8 cellular contexts compared by ENCODE assay signal in the genomic region with DNA sequence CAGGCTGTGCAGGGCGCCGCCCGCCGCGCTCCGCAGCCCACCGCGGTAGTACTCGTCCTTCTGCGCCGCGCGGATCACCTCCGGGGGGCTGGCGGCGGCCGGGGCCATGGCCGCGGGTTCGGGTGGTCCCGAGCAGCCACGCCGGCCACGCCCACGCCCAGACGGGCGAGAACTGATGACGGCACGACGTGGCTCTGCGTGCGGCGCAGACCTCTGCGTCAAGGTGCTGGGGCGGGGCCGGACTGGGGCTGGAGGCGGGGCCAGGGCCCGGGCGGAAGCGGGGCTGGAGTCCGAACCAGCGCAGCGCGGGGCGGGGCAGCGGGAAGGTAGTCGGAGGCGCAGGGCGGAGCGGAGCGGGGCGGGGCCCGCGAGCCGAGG. TPM values are rescaled to one million over a fixed set of nuclear protein-coding genes. Genes with fewer than 3 reads are reported as not detected.
A peak's percentile ranks its signal among the peaks of the same experiment; 100 is the strongest.
DNase-seq lines count a peak whose midpoint lies in the region; ATAC-seq and TF ChIP-seq lines count a peak whose summit lies in the region.

A gene (minus strand): TSS at position 170 of the 378 bp plus-strand sequence. CDS start 62 bp downstream, at position 108.

- peak; percentile 85 for DNase-seq in GM04504 (ENCODE audit: low read depth)
- DNase-seq in HFFc6: peak; percentile 93
- DNase-seq in NAMALWA (ENCODE audit: low spot score): peak; percentile 98
- DNase-seq in SK-N-MC (ENCODE audit: low read depth, low spot score): peak; percentile 37
- DNase-seq in activated naive CD4-positive, alpha-beta T cell treated with anti-CD3 and anti-CD28 coated beads, Interleukin-2, amount 10 ng/mL, durations not matched to agents 7 days and 5 days: peak; percentile 99

- H3K36me3 Mint-ChIP-seq in HFFc6 (ENCODE audit: low read depth): no peaks in the 10 kb centered on the region; the same call in 1 of the 2 replicates
- H3K36me3 Mint-ChIP-seq in activated naive CD4-positive, alpha-beta T cell treated with anti-CD3 and anti-CD28 coated beads, Interleukin-2, amount 10 ng/mL, durations not matched to agents 7 days and 5 days: peaks cover 7% of the 10 kb centered on the region

- peaks cover 0 to 32% (median 24%) of the 10 kb centered on the region in 3 donors for H3K4me1 ChIP-seq in gastroesophageal sphincter
- peaks cover 26 to 36% of the 10 kb centered on the region in 2 experiments for H3K4me1 ChIP-seq in neutrophil (ENCODE audit: control insufficient read depth in 1 of 2, insufficient read depth in 1 of 2, low read depth in 1 of 2, low read length in 1 of 2)

- H3K36me3 ChIP-seq in SK-N-MC (ENCODE audit: insufficient read depth, low read length) (no peaks in the 10 kb centered on the region; the same call in 1 of the 2 replicates), gastroesophageal sphincter (peaks cover 0 to 28% of the 10 kb centered on the region in 2 donors), neutrophil (no peaks in the 10 kb centered on the region)

- peaks cover 3% of the 10 kb centered on the region for H3K27me3 Mint-ChIP-seq in HFFc6 (ENCODE audit: insufficient read depth)
- H3K27me3 Mint-ChIP-seq in activated naive CD4-positive, alpha-beta T cell treated with anti-CD3 and anti-CD28 coated beads, Interleukin-2, amount 10 ng/mL, durations not matched to agents 7 days and 5 days: no peaks in the 10 kb centered on the region

- TF ChIP-seq EP300 in gastroesophageal sphincter (IDR thresholded peaks at IDR 0.05): no peak

- peak; percentile 55 to 60 for TF ChIP-seq POLR2A in gastroesophageal sphincter (IDR thresholded peaks at IDR 0.05)

- no peaks in the 10 kb centered on the region for H3K9me3 ChIP-seq in SK-N-MC (ENCODE audit: low read depth, low read length)
- no peaks in the 10 kb centered on the region for H3K9me3 ChIP-seq in gastroesophageal sphincter
- no peaks in the 10 kb centered on the region for H3K9me3 ChIP-seq in neutrophil

- peak within 1 kb of the TSS; percentile 64 for H3K27ac Mint-ChIP-seq in HFFc6
- H3K27ac Mint-ChIP-seq in activated naive CD4-positive, alpha-beta T cell treated with anti-CD3 and anti-CD28 coated beads, Interleukin-2, amount 10 ng/mL, durations not matched to agents 7 days and 5 days: peak within 1 kb of the TSS; percentile 90

- peak within 1 kb of the TSS; percentile 96 for H3K4me3 ChIP-seq in SK-N-MC
- H3K4me3 ChIP-seq in gastroesophageal sphincter: peak within 1 kb of the TSS; percentile 41 to 91
- H3K4me3 ChIP-seq in neutrophil (ENCODE audit: low read depth in 1 of 2, low read length in 1 of 2): peak within 1 kb of the TSS; percentile 86 to 87

- H3K4me1 Mint-ChIP-seq in HFFc6 (ENCODE audit: low read depth): peaks cover 12% of the 10 kb centered on the region
- H3K4me1 Mint-ChIP-seq in activated naive CD4-positive, alpha-beta T cell treated with anti-CD3 and anti-CD28 coated beads, Interleukin-2, amount 10 ng/mL, durations not matched to agents 7 days and 5 days: peaks cover 46% of the 10 kb centered on the region

- peak; percentile 97 for ATAC-seq in gastroesophageal sphincter

- no peak for TF ChIP-seq CTCF in HFFc6 (IDR thresholded peaks at IDR 0.05)
- TF ChIP-seq CTCF in gastroesophageal sphincter (IDR thresholded peaks at IDR 0.05): peak in 1 of 4 experiments; percentile 10
- TF ChIP-seq CTCF in neutrophil (IDR thresholded peaks at IDR 0.05): no peak
- no peak for TF ChIP-seq CTCF in subcutaneous adipose tissue (IDR thresholded peaks at IDR 0.05; ENCODE audit: low read depth)

- H3K27me3 ChIP-seq in gastroesophageal sphincter (peaks cover 18% of the 10 kb centered on the region), neutrophil (peaks cover 33% of the 10 kb centered on the region)

- H3K4me3 Mint-ChIP-seq in HFFc6: peak within 1 kb of the TSS; percentile 90
- peak within 1 kb of the TSS; percentile 84 for H3K4me3 Mint-ChIP-seq in activated naive CD4-positive, alpha-beta T cell treated with anti-CD3 and anti-CD28 coated beads, Interleukin-2, amount 10 ng/mL, durations not matched to agents 7 days and 5 days

- no CpG with 5 or more reads among the region's 55 CpGs for WGBS in gastroesophageal sphincter (ENCODE audit: low coverage in 1 of 2), 2 donors

- H3K9ac ChIP-seq in SK-N-MC (ENCODE audit: insufficient read length): peak within 1 kb of the TSS; percentile 96

- CTCF ChIA-PET in activated naive CD4-positive, alpha-beta T cell treated with anti-CD3 and anti-CD28 coated beads, Interleukin-2, amount 10 ng/mL, durations not matched to agents 7 days and 5 days (lab: Charles Lee): interaction anchor here (0.6 to 1.7 kb wide), 3 partner anchors 31 to 217 kb away, joined by 3 to 16 read pairs (median 9); a partner anchor contains a TSS

- no peaks in the 10 kb centered on the region for H3K9me3 Mint-ChIP-seq in HFFc6
- no peaks in the 10 kb centered on the region for H3K9me3 Mint-ChIP-seq in activated naive CD4-positive, alpha-beta T cell treated with anti-CD3 and anti-CD28 coated beads, Interleukin-2, amount 10 ng/mL, durations not matched to agents 7 days and 5 days

- H3K27ac ChIP-seq in SK-N-MC (peak within 1 kb of the TSS; percentile 60; the same call in 1 of the 2 replicates), gastroesophageal sphincter (peak within 1 kb of the TSS; percentile 70 to 96 (median 90)), neutrophil (peak within 1 kb of the TSS; percentile 84)

RNA-seq across cellular contexts. Expression of the gene that starts here (rescaled TPM):
- total RNA-seq in HFFc6 (2021; fragmentation: NEBNext Ultra II Directional; extraction: Animal tissue kit (Norgen Biotek cat#: 25700)): 10 to 100 TPM; 25.4 to 29.8 (median 26.4) TPM
- 10 to 100 TPM; 18.2 to 30.0 (median 21.6) TPM for total RNA-seq in gastroesophageal sphincter
- total RNA-seq in subcutaneous adipose tissue: 10 to 100 TPM; 16.0 to 45.0 (median 27.3) TPM

Comparison
In these comparisons a context has a peak if more than half of its experiments do, and no peak if none do; other contexts are left out.
1. Peak in every context shown above with its lines: DNase-seq, ATAC-seq, H3K4me3 ChIP-seq and H3K27ac ChIP-seq.
2. DNase-seq: peak in every context shown above with its lines; median percentile 99 in activated naive CD4-positive, alpha-beta T cell treated with anti-CD3 and anti-CD28 coated beads, Interleukin-2, amount 10 ng/mL, durations not matched to agents 7 days and 5 days; 98 in NAMALWA; 93 in HFFc6; 85 in GM04504; 37 in SK-N-MC.